3 cellular contexts compared by ENCODE assay signal in the genomic region with DNA sequence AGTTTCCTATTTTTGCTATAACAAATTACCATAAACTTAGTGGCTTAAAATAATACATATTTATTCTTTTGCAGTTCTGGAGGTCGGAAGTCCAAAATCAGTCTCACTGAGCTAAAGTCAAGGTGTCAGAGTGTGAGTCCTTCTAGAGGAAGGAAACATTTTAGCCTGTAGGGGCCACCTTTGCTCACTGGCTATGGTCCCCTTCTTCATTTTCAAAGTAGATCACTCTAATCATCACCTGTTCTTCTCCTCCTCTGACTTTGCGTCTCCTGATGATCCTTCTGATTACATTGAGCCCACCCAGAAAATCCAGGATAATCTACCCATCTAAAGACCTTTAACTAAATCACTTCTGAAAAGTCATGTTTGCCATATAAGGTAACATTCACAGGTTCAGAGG.
"Had no signal": no experiment of that assay in that cellular context is flagged by ENCODE, and none has a peak within 500 bp of the region (broad histone marks: within the 10 kb centered on the region; RNA-seq: fewer than 3 reads in every experiment).

No MANE protein-coding gene starts in this region.

- DNase-seq: GDM1, GF-D8 had no signal

- H3K4me3 ChIP-seq: GM12878 had no signal

- ATAC-seq: GM12878 had no signal
